Comparison of ENCODE assay signal across 10 cellular contexts in the genomic region with DNA sequence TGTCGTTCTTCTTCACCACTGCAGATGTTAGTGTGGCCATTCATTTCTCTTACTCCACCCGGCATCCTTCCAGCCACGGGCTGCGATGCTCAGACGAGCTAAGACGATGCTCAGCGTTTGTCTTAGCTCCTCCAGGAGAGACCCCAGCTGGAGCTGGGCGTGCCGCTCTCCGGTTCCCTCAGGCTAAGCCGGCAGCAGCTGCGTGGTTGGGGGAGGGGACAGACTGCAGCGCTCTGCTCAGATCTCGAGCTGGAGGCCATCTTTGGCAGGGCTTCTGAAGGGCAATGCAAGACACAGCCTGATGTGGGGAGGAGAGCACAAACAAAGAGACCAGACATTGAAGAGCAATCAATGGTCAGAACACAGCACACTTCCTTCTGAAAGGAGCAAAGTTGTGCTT. TPM values are rescaled to one million over a fixed set of nuclear protein-coding genes. Genes with fewer than 3 reads are reported as not detected.
DNase-seq lines count a peak whose midpoint lies in the region; ATAC-seq lines count a peak whose summit lies in the region.
"Had no signal": no experiment of that assay in that cellular context is flagged by ENCODE, and none has a peak within 500 bp of the region (broad histone marks: within the 10 kb centered on the region; RNA-seq: fewer than 3 reads in every experiment).

No MANE protein-coding gene starts in this region.

- H3K23ac ChIP-seq in neuronal stem cell (ENCODE audit: low read depth, low read length, poor library complexity) = no peak overlapping the region

- H3K4me3 ChIP-seq in HAP-1 (no peak overlapping the region), neuronal stem cell (ENCODE audit: low read length in 2 of 2) (peak overlapping the region; percentile 5 to 10)
- H3K4me3 ChIP-seq: tibial nerve had no signal

- H3K4me2 ChIP-seq in neuronal stem cell (ENCODE audit: insufficient read depth, low read length, poor library complexity, severe bottlenecking) = peak overlapping the region; percentile 42

- peak; percentile 41 to 79 for DNase-seq in HAP-1 (ENCODE audit: low spot score in 2 of 2)
- peak; percentile 87 for DNase-seq in NCI-H2171 treated with DMSO at 0.1 percent for 48 hours (lab: John Stamatoyannopoulos, UW)
- peak in 39 of 61 donors; percentile 2 to 68 (median 23) for DNase-seq in caudate nucleus (lab: John Stamatoyannopoulos, UW)
- peak; percentile 66 for DNase-seq in neuronal stem cell (ENCODE audit: low spot score)
- no peak for DNase-seq in GM03348 (ENCODE audit: low spot score)
- DNase-seq in stimulated activated CD4-positive, alpha-beta T cell treated with anti-CD3 and anti-CD28 coated beads, Interleukin-2, amount 100 ng/mL, for 48 hours = no peak
- DNase-seq: left ventricle myocardium superior had no signal

- H3K18ac ChIP-seq in neuronal stem cell (ENCODE audit: low read length) = no peak overlapping the region

- ATAC-seq in GM19397 (IDR thresholded peaks at IDR 0.05; ENCODE audit: unreplicated experiment) (no peak), GM21515 (IDR thresholded peaks at IDR 0.05; ENCODE audit: unreplicated experiment) (no peak)
- ATAC-seq: left ventricle myocardium superior had no signal

- H3K4ac ChIP-seq in neuronal stem cell (ENCODE audit: low read length) = no peak overlapping the region

- no peak overlapping the region for H2BK5ac ChIP-seq in neuronal stem cell (ENCODE audit: low read length)

- no CpG with 5 or more reads among the region's 14 CpGs for WGBS in neuronal stem cell (ENCODE audit: extremely low coverage in 2 of 2, insufficient read length in 2 of 2, insufficient replicate concordance in 1 of 2), 2 donors

- no peak overlapping the region for H2BK120ac ChIP-seq in neuronal stem cell (ENCODE audit: low read depth, low read length)

- H3K27me3 ChIP-seq in HAP-1 (ENCODE audit: low read depth) = no peaks in the 10 kb centered on the region
- H3K27me3 ChIP-seq in neuronal stem cell (ENCODE audit: control insufficient read depth in 3 of 3, insufficient read depth in 3 of 3, low read depth in 1 of 3, low read length in 3 of 3) = peaks cover 4 to 20% (median 10%) of the 10 kb centered on the region in 3 experiments

- H3K9me3 ChIP-seq in HAP-1 (no peaks in the 10 kb centered on the region), neuronal stem cell (replicated peaks in 1 of 2; ENCODE audit: control insufficient read depth in 2 of 2, insufficient read depth in 1 of 2, low read depth in 1 of 2, low read length in 2 of 2) (peaks cover 0 to 5% of the 10 kb centered on the region in 2 donors)
- H3K9me3 ChIP-seq: tibial nerve had no signal

- no peak overlapping the region for H2BK12ac ChIP-seq in neuronal stem cell (ENCODE audit: low read length)

- no peak overlapping the region for H2AK5ac ChIP-seq in neuronal stem cell (ENCODE audit: low read depth, low read length)

- H3K9ac ChIP-seq in neuronal stem cell (ENCODE audit: low read depth, low read length, poor library complexity) = no peak overlapping the region

- in situ Hi-C loops in HAP-1 (cut with MboI; ENCODE audit: low sequenced_read_pairs) = no loop called here

- H3K4me1 ChIP-seq in HAP-1 = peaks cover 3% of the 10 kb centered on the region; the same call in 1 of the 2 replicates
- peaks cover 18 to 19% of the 10 kb centered on the region in 2 donors for H3K4me1 ChIP-seq in neuronal stem cell (ENCODE audit: control insufficient read depth in 2 of 2, insufficient read depth in 1 of 2, low read depth in 1 of 2, low read length in 2 of 2)

- H3K79me1 ChIP-seq in neuronal stem cell (ENCODE audit: low read depth, low read length) = no peaks in the 10 kb centered on the region

- no peak overlapping the region for H2BK15ac ChIP-seq in neuronal stem cell (ENCODE audit: low read length)

- no peak overlapping the region for H3K14ac ChIP-seq in neuronal stem cell (ENCODE audit: low read length)

- peak overlapping the region; percentile 62 for H2AFZ ChIP-seq in neuronal stem cell (ENCODE audit: low read length)

- H3K27ac ChIP-seq in caudate nucleus (ENCODE audit: low read depth, low read length) (peak overlapping the region; percentile 11), neuronal stem cell (replicated peaks; ENCODE audit: low read length) (peak overlapping the region; percentile 38)
- H3K27ac ChIP-seq: tibial nerve had no signal

- no peak overlapping the region for H4K8ac ChIP-seq in neuronal stem cell (ENCODE audit: low read depth, low read length)

- no peak overlapping the region for H4K91ac ChIP-seq in neuronal stem cell (ENCODE audit: low read depth, low read length, poor library complexity)

- H3K36me3 ChIP-seq in HAP-1 (replicated peaks) = no peaks in the 10 kb centered on the region
- H3K36me3 ChIP-seq in neuronal stem cell (replicated peaks in 1 of 2; ENCODE audit: control insufficient read depth in 2 of 2, insufficient read depth in 2 of 2, low read length in 2 of 2) = peaks cover 0 to 18% of the 10 kb centered on the region in 2 donors
- H3K36me3 ChIP-seq: tibial nerve had no signal

RNA-seq across cellular contexts. Expression of a gene that starts 4.8 kb away (rescaled TPM):
- polyA plus RNA-seq in neuronal stem cell (2013, experiment 1 of 2) = 11.2 TPM
- 11.1 TPM for polyA plus RNA-seq in neuronal stem cell (2013, experiment 2 of 2)

RNA-seq across cellular contexts. Expression of a gene that starts 36.1 kb away (rescaled TPM):
- polyA plus RNA-seq in neuronal stem cell (2013, experiment 1 of 2) = 0.01 TPM
- polyA plus RNA-seq in neuronal stem cell (2013, experiment 2 of 2) = 0.01 TPM

Comparison
In these comparisons a context has a peak if more than half of its experiments do, and no peak if none do; other contexts are left out.
1. DNase-seq: peak in HAP-1 (2 of 2), NCI-H2171 treated with DMSO at 0.1 percent for 48 hours (single experiment), caudate nucleus (39 of 61) and neuronal stem cell (single experiment); none in GM03348 (single experiment) and stimulated activated CD4-positive, alpha-beta T cell treated with anti-CD3 and anti-CD28 coated beads, Interleukin-2, amount 100 ng/mL, for 48 hours (0 of 2).